8 cellular contexts compared by ENCODE assay signal in genomic region chr9:96875460-96876142, GRCh38. TPM values are rescaled to one million over a fixed set of nuclear protein-coding genes. Genes with fewer than 3 reads are reported as not detected.
DNase-seq lines count a peak whose midpoint lies in the region; ATAC-seq and TF ChIP-seq lines count a peak whose summit lies in the region.

No MANE protein-coding gene starts in this region.

- POLR2A ChIA-PET in activated CD4-positive, alpha-beta memory T cell treated with anti-CD3 and anti-CD28 coated beads, Interleukin-2, amount 10 ng/mL, durations not matched to agents 7 days and 5 days (lab: Charles Lee) = interaction anchor here (0.8 to 1.6 kb wide), 4 partner anchors 9 to 21 kb away, joined by 3 to 5 read pairs (median 4); partner anchors contain the start of gene ZNF782

- DNase-seq in GM19238 (ENCODE audit: insufficient read length, low spot score) (peak; percentile 43), NCI-H510A treated with DMSO at 0.1 percent for 48 hours (lab: John Stamatoyannopoulos, UW) (peak; percentile 98), esophagus squamous epithelium (lab: John Stamatoyannopoulos, UW) (no peak), mucosa of gallbladder (ENCODE audit: low spot score) (peak; percentile 58), superior temporal gyrus (ENCODE audit: extremely low spot score) (peak; percentile 78)
- DNase-seq in activated CD4-positive, alpha-beta memory T cell treated with anti-CD3 and anti-CD28 coated beads, Interleukin-2, amount 10 ng/mL, durations not matched to agents 7 days and 5 days = peak; percentile 59

- peaks cover 26% of the 10 kb centered on the region for H3K4me1 Mint-ChIP-seq in activated CD4-positive, alpha-beta memory T cell treated with anti-CD3 and anti-CD28 coated beads, Interleukin-2, amount 10 ng/mL, durations not matched to agents 7 days and 5 days

- ATAC-seq in HG03354 (IDR thresholded peaks at IDR 0.05; ENCODE audit: poor library complexity, severe bottlenecking, unreplicated experiment) = peak; percentile 62

- no peaks in the 10 kb centered on the region for H3K36me3 ChIP-seq in esophagus squamous epithelium

- intact Hi-C loops in esophagus squamous epithelium (cut with DNase I) = no loop called here

- peaks cover 27% of the 10 kb centered on the region for H3K27me3 Mint-ChIP-seq in activated CD4-positive, alpha-beta memory T cell treated with anti-CD3 and anti-CD28 coated beads, Interleukin-2, amount 10 ng/mL, durations not matched to agents 7 days and 5 days

- WGBS in esophagus squamous epithelium, 2 donors = 0 to 1% methylated on average over 17 to 27 of the region's 43 CpGs

- CTCF ChIA-PET in activated CD4-positive, alpha-beta memory T cell treated with anti-CD3 and anti-CD28 coated beads, Interleukin-2, amount 10 ng/mL, durations not matched to agents 7 days and 5 days (lab: Charles Lee) = interaction anchor here (1.2 to 2.5 kb wide), 2 partner anchors 20 to 423 kb away, joined by 3 to 32 read pairs; partner anchors contain the start of gene ZNF782

- H3K27ac Mint-ChIP-seq in activated CD4-positive, alpha-beta memory T cell treated with anti-CD3 and anti-CD28 coated beads, Interleukin-2, amount 10 ng/mL, durations not matched to agents 7 days and 5 days = peak overlapping the region; percentile 48

- H3K4me1 ChIP-seq in esophagus squamous epithelium = peaks cover 8 to 34% (median 13%) of the 10 kb centered on the region in 3 donors

- peaks cover 4 to 51% (median 12%) of the 10 kb centered on the region in 4 donors for H3K27me3 ChIP-seq in esophagus squamous epithelium

- H3K4me3 Mint-ChIP-seq in activated CD4-positive, alpha-beta memory T cell treated with anti-CD3 and anti-CD28 coated beads, Interleukin-2, amount 10 ng/mL, durations not matched to agents 7 days and 5 days = peak overlapping the region; percentile 76

- H3K4me3 ChIP-seq in esophagus squamous epithelium = peak overlapping the region; percentile 44 to 70 (median 56)

- H3K27ac ChIP-seq in C4-2B (peak overlapping the region; percentile 64), esophagus squamous epithelium (peak overlapping the region; percentile 89 to 95 (median 94))

- TF ChIP-seq CTCF in C4-2B (conservative IDR thresholded peaks at IDR 0.05) = peak; percentile 66
- peak in 1 of 6 experiments; percentile 28 for TF ChIP-seq CTCF in esophagus squamous epithelium (IDR thresholded peaks at IDR 0.05)

- peak in 1 of 4 donors; percentile 43 for TF ChIP-seq POLR2A in esophagus squamous epithelium (IDR thresholded peaks at IDR 0.05)

- H3K9me3 Mint-ChIP-seq in activated CD4-positive, alpha-beta memory T cell treated with anti-CD3 and anti-CD28 coated beads, Interleukin-2, amount 10 ng/mL, durations not matched to agents 7 days and 5 days = no peaks in the 10 kb centered on the region

- no peaks in the 10 kb centered on the region for H3K9me3 ChIP-seq in esophagus squamous epithelium

- H3K36me3 Mint-ChIP-seq in activated CD4-positive, alpha-beta memory T cell treated with anti-CD3 and anti-CD28 coated beads, Interleukin-2, amount 10 ng/mL, durations not matched to agents 7 days and 5 days (ENCODE audit: low read depth) = no peaks in the 10 kb centered on the region

RNA-seq across cellular contexts. Expression of gene ZNF782, which starts 21.3 kb away (rescaled TPM):
- total RNA-seq in activated CD4-positive, alpha-beta memory T cell treated with anti-CD3 and anti-CD28 coated beads, Interleukin-2, amount 10 ng/mL, durations not matched to agents 7 days and 5 days = 1 to 10 TPM; 3.1 to 4.2 TPM
- total RNA-seq in esophagus squamous epithelium (10 to 100 TPM in 1 of 4 donors, 1 to 10 TPM in 3; 4.7 to 10.1 (median 6.5) TPM), mucosa of gallbladder (8.5 TPM)

RNA-seq across cellular contexts. Expression of gene NUTM2G, which starts 53.0 kb away (rescaled TPM):
- total RNA-seq in activated CD4-positive, alpha-beta memory T cell treated with anti-CD3 and anti-CD28 coated beads, Interleukin-2, amount 10 ng/mL, durations not matched to agents 7 days and 5 days = not detected
- not detected for total RNA-seq in esophagus squamous epithelium
- not detected for total RNA-seq in mucosa of gallbladder
